8 cellular contexts compared by ENCODE assay signal in the genomic region with DNA sequence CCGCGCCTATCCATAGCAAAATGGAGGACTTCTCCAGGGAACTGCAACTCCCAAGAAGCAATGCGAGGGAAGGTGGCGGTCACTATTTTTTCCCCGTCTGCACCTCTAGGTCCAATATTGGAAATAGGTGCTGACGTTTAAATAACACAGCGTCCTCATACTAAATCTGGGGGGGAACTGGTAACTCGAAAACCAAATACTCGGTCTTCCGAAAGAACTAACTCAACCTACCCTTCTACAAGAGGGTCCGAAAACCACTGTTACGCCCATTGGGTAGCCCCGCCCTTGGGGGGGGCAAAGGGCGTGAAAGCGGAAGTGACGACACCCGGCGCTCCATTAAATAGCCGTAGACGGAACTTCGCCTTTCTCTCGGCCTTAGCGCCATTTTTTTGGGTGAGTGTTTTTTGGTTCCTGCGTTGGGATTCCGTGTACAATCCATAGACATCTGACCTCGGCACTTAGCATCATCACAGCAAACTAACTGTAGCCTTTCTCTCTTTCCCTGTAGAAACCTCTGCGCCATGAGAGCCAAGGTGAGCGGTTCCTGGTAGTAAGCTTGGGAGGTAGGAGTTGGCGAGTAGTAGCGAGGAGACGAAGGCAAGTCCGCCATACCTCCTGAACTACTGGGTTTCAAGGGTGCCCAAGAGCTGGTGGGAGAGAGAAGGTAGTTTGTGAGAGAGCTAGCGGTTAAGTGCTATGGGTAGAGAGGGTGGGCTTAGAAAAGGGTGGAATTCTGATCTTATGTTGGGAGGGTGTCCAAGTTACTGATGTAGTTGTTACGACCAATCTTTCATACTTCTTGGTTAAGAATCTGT. TPM values are rescaled to one million over a fixed set of nuclear protein-coding genes. Genes with fewer than 3 reads are reported as not detected.
DNase-seq lines count a peak whose midpoint lies in the region; ATAC-seq and TF ChIP-seq lines count a peak whose summit lies in the region.

Gene RPL41, plus strand, starts transcription at position 367 of the 815 bp plus-strand sequence.

- intact Hi-C loops in CD4-positive, alpha-beta T cell (cut with DNase I, micrococcal nuclease), result loop anchor here (1.0 to 10.0 kb wide), 5 partner anchors 12 to 478 kb away; partner anchors contain the start of genes PA2G4 (in 2 of the 2), PYM1 (in 2 of the 2), MYL6B (in 1 of the 2) and RPS26 (in 1 of the 2)

- no peak within 1 kb of the TSS for H2BK15ac ChIP-seq in mesendoderm (replicated peaks; ENCODE audit: low read depth)

- H3K4me1 ChIP-seq in HUES48 (ENCODE audit: control insufficient read depth, insufficient read depth, low read length), result peaks cover 14% of the 10 kb centered on the region
- no peaks in the 10 kb centered on the region for H3K4me1 ChIP-seq in NT2/D1 (ENCODE audit: insufficient read depth, insufficient read length)
- H3K4me1 ChIP-seq in endodermal cell (ENCODE audit: control insufficient read depth, insufficient read depth, low read length), result peaks cover 5% of the 10 kb centered on the region
- peaks cover 7% of the 10 kb centered on the region for H3K4me1 ChIP-seq in mesendoderm (ENCODE audit: control insufficient read depth, low read depth, low read length)

- no peaks in the 10 kb centered on the region for H3K79me1 ChIP-seq in mesendoderm (ENCODE audit: low read length)

- peak within 1 kb of the TSS; percentile 91 for H2BK5ac ChIP-seq in mesendoderm (ENCODE audit: low read length)

- POLR2A ChIA-PET in CD4-positive, alpha-beta T cell (lab: Charles Lee), result interaction anchor here (0.6 to 6.1 kb wide), 37 partner anchors 8 to 1794 kb away, joined by 3 to 233 read pairs (median 6); partner anchors contain the start of genes CD63, CNPY2, COQ10A and DGKA

- peak within 1 kb of the TSS; percentile 98 for H3K56ac ChIP-seq in mesendoderm (ENCODE audit: low read length)

- peak within 1 kb of the TSS; percentile 97 for H3K4me3 Mint-ChIP-seq in CD4-positive, alpha-beta T cell
- H3K4me3 Mint-ChIP-seq in endodermal cell, result peak within 1 kb of the TSS; percentile 96

- peak within 1 kb of the TSS; percentile 75 for H3K27ac ChIP-seq in CD4-positive, alpha-beta T cell (ENCODE audit: low read depth, low read length)
- peak within 1 kb of the TSS; percentile 98 for H3K27ac ChIP-seq in HUES48 (ENCODE audit: low read depth, low read length)
- H3K27ac ChIP-seq in endodermal cell (ENCODE audit: low read depth, low read length), result peak within 1 kb of the TSS; percentile 93
- H3K27ac ChIP-seq in mesendoderm (ENCODE audit: low read depth, low read length), result peak within 1 kb of the TSS; percentile 46

- H4K5ac ChIP-seq in mesendoderm (ENCODE audit: low read length), result peak within 1 kb of the TSS; percentile 93

- no peak within 1 kb of the TSS for H2AK5ac ChIP-seq in mesendoderm (ENCODE audit: low read length)

- peaks cover 28% of the 10 kb centered on the region for H3K4me1 Mint-ChIP-seq in CD4-positive, alpha-beta T cell (ENCODE audit: low read depth)
- H3K4me1 Mint-ChIP-seq in endodermal cell, result peaks cover 19% of the 10 kb centered on the region

- no peaks in the 10 kb centered on the region for H3K9me3 Mint-ChIP-seq in CD4-positive, alpha-beta T cell
- H3K9me3 Mint-ChIP-seq in endodermal cell, result no peaks in the 10 kb centered on the region

- peaks cover 11% of the 10 kb centered on the region for H3K79me2 ChIP-seq in mesendoderm (ENCODE audit: control insufficient read depth, insufficient read depth, low read length)

- peak; percentile 50 for ATAC-seq in CD4-positive, alpha-beta T cell (ENCODE audit: poor library complexity)

- H3K4me3 ChIP-seq in HUES48 (ENCODE audit: low read depth, low read length) (peak within 1 kb of the TSS; percentile 98), NT2/D1 (ENCODE audit: insufficient read length, low read depth) (peak within 1 kb of the TSS; percentile 91), endodermal cell (ENCODE audit: low read length) (peak within 1 kb of the TSS; percentile 93), mesendoderm (ENCODE audit: low read length) (peak within 1 kb of the TSS; percentile 88)

- H3K9ac ChIP-seq in HUES48 (ENCODE audit: low read depth, low read length) (peak within 1 kb of the TSS; percentile 99), NT2/D1 (ENCODE audit: insufficient read length, low read depth) (peak within 1 kb of the TSS; percentile 99), endodermal cell (ENCODE audit: extremely low read depth, low read length, poor library complexity, severe bottlenecking) (peak within 1 kb of the TSS; percentile 97), mesendoderm (ENCODE audit: low read length) (peak within 1 kb of the TSS; percentile 98)

- no peak for TF ChIP-seq CTCF in CD4-positive, alpha-beta T cell (IDR thresholded peaks at IDR 0.05)
- TF ChIP-seq CTCF in GM20000 (IDR thresholded peaks at IDR 0.05; ENCODE audit: extremely low read depth, missing control alignments) (no peak), endodermal cell (conservative IDR thresholded peaks at IDR 0.05) (no peak)

- peak within 1 kb of the TSS; percentile 94 for H3K27ac Mint-ChIP-seq in CD4-positive, alpha-beta T cell
- H3K27ac Mint-ChIP-seq in endodermal cell, result peak within 1 kb of the TSS; percentile 100

- CTCF ChIA-PET in CD4-positive, alpha-beta T cell (lab: Charles Lee), result interaction anchor here (0.8 to 5.0 kb wide), 7 partner anchors 10 to 105 kb away, joined by 3 to 76 read pairs (median 16); partner anchors contain the start of genes ESYT1, RNF41 and SMARCC2

- H3K18ac ChIP-seq in mesendoderm (ENCODE audit: low read length), result peak within 1 kb of the TSS; percentile 84

- peak within 1 kb of the TSS; percentile 68 for H3K4me2 ChIP-seq in mesendoderm (ENCODE audit: low read length)

- peak; percentile 90 to 97 (median 92) for DNase-seq in CD4-positive, alpha-beta T cell
- peak; percentile 80 for DNase-seq in GM20000 (ENCODE audit: low spot score)
- DNase-seq in NT2/D1 (ENCODE audit: low read depth, low spot score), result peak; percentile 93
- peak; percentile 80 to 95 (median 94) for DNase-seq in activated CD8-positive, alpha-beta memory T cell treated with anti-CD3 and anti-CD28 coated beads for 48 hours (ENCODE audit: low read depth in 2 of 3, low spot score in 2 of 3)
- DNase-seq in endodermal cell, result peak; percentile 98
- peak; percentile 97 for DNase-seq in mesendoderm
- DNase-seq in stimulated activated CD8-positive, alpha-beta memory T cell treated with anti-CD3 and anti-CD28 coated beads, Interleukin-15, amount 100 ng/mL, for 1 hour (ENCODE audit: low read depth), result peak; percentile 94

- peaks cover 50% of the 10 kb centered on the region for H3K36me3 ChIP-seq in HUES48 (ENCODE audit: control insufficient read depth, insufficient read depth, low read length)
- H3K36me3 ChIP-seq in NT2/D1 (ENCODE audit: insufficient read depth, insufficient read length, low read length), result peaks cover 53% of the 10 kb centered on the region
- H3K36me3 ChIP-seq in endodermal cell (ENCODE audit: control insufficient read depth, insufficient read depth, low read length), result peaks cover 43% of the 10 kb centered on the region
- peaks cover 8% of the 10 kb centered on the region for H3K36me3 ChIP-seq in mesendoderm (ENCODE audit: control insufficient read depth, insufficient read depth, low read length)

- H3K4ac ChIP-seq in mesendoderm (ENCODE audit: low read depth, low read length), result peak within 1 kb of the TSS; percentile 57

- H3K36me3 Mint-ChIP-seq in CD4-positive, alpha-beta T cell (ENCODE audit: low read depth), result peaks cover 63% of the 10 kb centered on the region
- H3K36me3 Mint-ChIP-seq in endodermal cell (ENCODE audit: low read depth), result peaks cover 53% of the 10 kb centered on the region

- no peaks in the 10 kb centered on the region for H3K27me3 ChIP-seq in CD4-positive, alpha-beta T cell (ENCODE audit: control insufficient read depth, insufficient read depth, low read length)
- no peaks in the 10 kb centered on the region for H3K27me3 ChIP-seq in HUES48 (ENCODE audit: control insufficient read depth, insufficient read depth, low read length)
- H3K27me3 ChIP-seq in NT2/D1 (ENCODE audit: insufficient read depth, insufficient read length), result no peaks in the 10 kb centered on the region
- H3K27me3 ChIP-seq in endodermal cell (ENCODE audit: control insufficient read depth, insufficient read depth, low read length, poor library complexity, severe bottlenecking), result no peaks in the 10 kb centered on the region
- H3K27me3 ChIP-seq in mesendoderm (ENCODE audit: insufficient read depth, low read length, poor library complexity), result no peaks in the 10 kb centered on the region

- peak within 1 kb of the TSS; percentile 15 for H3K23ac ChIP-seq in mesendoderm (ENCODE audit: low read length)

- H3K27me3 Mint-ChIP-seq in CD4-positive, alpha-beta T cell, result no peaks in the 10 kb centered on the region
- H3K27me3 Mint-ChIP-seq in endodermal cell (ENCODE audit: insufficient read depth), result no peaks in the 10 kb centered on the region

- H4K8ac ChIP-seq in mesendoderm (ENCODE audit: low read depth, low read length), result no peak within 1 kb of the TSS

- 0% methylated on average over 7 to 34 of the region's 34 CpGs for WGBS in endodermal cell (ENCODE audit: insufficient coverage in 1 of 2, insufficient read length in 1 of 2), 2 experiments
- no CpG with 5 or more reads among the region's 34 CpGs for WGBS in mesendoderm (ENCODE audit: extremely low coverage, insufficient coverage, low lambda C conversion rate)

- no peaks in the 10 kb centered on the region for H3K9me3 ChIP-seq in CD4-positive, alpha-beta T cell (ENCODE audit: control insufficient read depth, low read length)
- H3K9me3 ChIP-seq in HUES48 (ENCODE audit: control insufficient read depth, insufficient read depth, low read length), result no peaks in the 10 kb centered on the region
- no peaks in the 10 kb centered on the region for H3K9me3 ChIP-seq in NT2/D1 (ENCODE audit: insufficient read depth, low read length)
- no peaks in the 10 kb centered on the region for H3K9me3 ChIP-seq in endodermal cell (ENCODE audit: control insufficient read depth, low read length)

- H2BK120ac ChIP-seq in mesendoderm (ENCODE audit: low read depth, low read length), result no peak within 1 kb of the TSS

RNA-seq across cellular contexts. Expression of gene RPL41, which starts in this region (rescaled TPM):
- total RNA-seq in CD4-positive, alpha-beta T cell, result 1,000 to 10,000 TPM; 5,865 to 5,989 TPM
- 1,000 to 10,000 TPM; 4,305 to 4,379 TPM for total RNA-seq in endodermal cell
- polyA plus RNA-seq in endodermal cell (2013, experiment 1 of 2), result 4,554 TPM
- 4,086 TPM for polyA plus RNA-seq in endodermal cell (2013, experiment 2 of 2)
- polyA plus RNA-seq in mesendoderm (2013, experiment 1 of 2), result 13,921 TPM
- 13,663 TPM for polyA plus RNA-seq in mesendoderm (2013, experiment 2 of 2)

Comparison
In these comparisons a context has a peak if more than half of its experiments do, and no peak if none do; other contexts are left out.
1. Peak in every context shown above with its lines: DNase-seq, ATAC-seq, H3K4me3 ChIP-seq and H3K27ac ChIP-seq.
2. H3K27ac ChIP-seq: peak in every context shown above with its lines; median percentile 98 in HUES48; 93 in endodermal cell; 75 in CD4-positive, alpha-beta T cell; 46 in mesendoderm.